8 cellular contexts compared by ENCODE assay signal in genomic region chr20:24991897-24992419, GRCh38. TPM values are rescaled to one million over a fixed set of nuclear protein-coding genes. Genes with fewer than 3 reads are reported as not detected.
A peak's percentile ranks its signal among the peaks of the same experiment; 100 is the strongest.
DNase-seq lines count a peak whose midpoint lies in the region; ATAC-seq and TF ChIP-seq lines count a peak whose summit lies in the region.

No MANE protein-coding gene starts in this region.

- no peak overlapping the region for H3K18ac ChIP-seq in mesendoderm (ENCODE audit: low read length)

- DNase-seq in A673 (ENCODE audit: low spot score), result peak; percentile 32
- DNase-seq in PC-9, result no peak
- peak; percentile 72 for DNase-seq in coronary artery (ENCODE audit: low spot score)
- peak; percentile 30 for DNase-seq in mesendoderm
- peak in 1 of 2 donors; percentile 30 for DNase-seq in uterus
- no peak for DNase-seq in NCI-H1436 treated with DMSO at 0.1 percent for 48 hours (lab: John Stamatoyannopoulos, UW)

- WGBS in mesendoderm (ENCODE audit: extremely low coverage, insufficient coverage, low lambda C conversion rate), result no CpG with 5 or more reads among the region's 32 CpGs

- peak overlapping the region; percentile 85 for H3K23ac ChIP-seq in mesendoderm (ENCODE audit: low read length)

- no peaks in the 10 kb centered on the region for H3K9me3 ChIP-seq in A673 (ENCODE audit: low read depth, low read length, poor library complexity, severe bottlenecking)
- no peaks in the 10 kb centered on the region for H3K9me3 ChIP-seq in PC-9 (ENCODE audit: insufficient read depth, low read depth)
- no peaks in the 10 kb centered on the region for H3K9me3 ChIP-seq in uterus

- no peak for TF ChIP-seq POLR2A in uterus (IDR thresholded peaks at IDR 0.05)

- no peak overlapping the region for H2BK15ac ChIP-seq in mesendoderm (replicated peaks; ENCODE audit: low read depth)

- H3K79me2 ChIP-seq in PC-9 (ENCODE audit: low read depth), result peaks cover 49% of the 10 kb centered on the region
- H3K79me2 ChIP-seq in mesendoderm (ENCODE audit: control insufficient read depth, insufficient read depth, low read length), result peaks cover 13% of the 10 kb centered on the region

- no peaks in the 10 kb centered on the region for H3K9me2 ChIP-seq in PC-9 (ENCODE audit: insufficient read depth)

- peak overlapping the region; percentile 92 for H3K9ac ChIP-seq in mesendoderm (ENCODE audit: low read length)

- H3K36me3 ChIP-seq in A673 (ENCODE audit: insufficient read depth, low read length, poor library complexity, severe bottlenecking) (no peaks in the 10 kb centered on the region), PC-9 (ENCODE audit: low read depth) (no peaks in the 10 kb centered on the region), mesendoderm (ENCODE audit: control insufficient read depth, insufficient read depth, low read length) (no peaks in the 10 kb centered on the region), uterus (no peaks in the 10 kb centered on the region)

- no peaks in the 10 kb centered on the region for H3K27me3 ChIP-seq in A673 (replicated peaks; ENCODE audit: insufficient read depth, low read depth, low read length, poor library complexity)
- H3K27me3 ChIP-seq in PC-9 (ENCODE audit: insufficient read depth, low read depth), result no peaks in the 10 kb centered on the region
- H3K27me3 ChIP-seq in mesendoderm (ENCODE audit: insufficient read depth, low read length, poor library complexity), result no peaks in the 10 kb centered on the region
- H3K27me3 ChIP-seq in uterus, result no peaks in the 10 kb centered on the region

- H2AFZ ChIP-seq in PC-9, result peak overlapping the region; percentile 96

- H2AK5ac ChIP-seq in mesendoderm (ENCODE audit: low read length), result no peak overlapping the region

- H3K56ac ChIP-seq in mesendoderm (ENCODE audit: low read length), result peak overlapping the region; percentile 99

- TF ChIP-seq CTCF in A673 (conservative IDR thresholded peaks at IDR 0.05; ENCODE audit: low read depth, low read length) (no peak), PC-9 (conservative IDR thresholded peaks at IDR 0.05) (no peak), coronary artery (IDR thresholded peaks at IDR 0.05) (no peak), uterus (IDR thresholded peaks at IDR 0.05) (no peak)

- H3K4me1 ChIP-seq in A673 (ENCODE audit: insufficient read depth, low read length, poor library complexity, severe bottlenecking) (peaks cover 18% of the 10 kb centered on the region), PC-9 (replicated peaks; ENCODE audit: insufficient read depth) (peaks cover 49% of the 10 kb centered on the region), mesendoderm (ENCODE audit: control insufficient read depth, low read depth, low read length) (no peaks in the 10 kb centered on the region), uterus (peaks cover 0 to 13% of the 10 kb centered on the region in 2 donors)

- no peaks in the 10 kb centered on the region for H4K20me1 ChIP-seq in PC-9 (ENCODE audit: insufficient read depth)

- H3K4me2 ChIP-seq in PC-9, result peak overlapping the region; percentile 92
- peak overlapping the region; percentile 80 for H3K4me2 ChIP-seq in mesendoderm (ENCODE audit: low read length)

- H3K27ac ChIP-seq in A673 (ENCODE audit: low read depth, low read length, poor library complexity, severe bottlenecking) (peak overlapping the region; percentile 85), PC-9 (no peak overlapping the region), coronary artery (peak overlapping the region; percentile 94), mesendoderm (ENCODE audit: low read depth, low read length) (no peak overlapping the region), uterus (peak overlapping the region; percentile 90 to 94)

- POLR2A ChIA-PET in A673 (lab: Charles Lee; ENCODE audit: low non-redundant PET) (no interaction called here), PC-9 (lab: Charles Lee; ENCODE audit: unreplicated experiment) (interaction anchor here (0.6 kb wide), 2 partner anchors 18 to 499 kb away, joined by 3 read pairs; no protein-coding TSS in a partner anchor)

- CTCF ChIA-PET in A673 (lab: Charles Lee) (no interaction called here), PC-9 (lab: Charles Lee) (no interaction called here)

- H4K8ac ChIP-seq in mesendoderm (ENCODE audit: low read depth, low read length), result no peak overlapping the region

- intact Hi-C loops in A673 (cut with micrococcal nuclease; ENCODE audit: unreplicated experiment), result loop anchor here (5.0 to 10.0 kb wide), 2 partner anchors 205 to 233 kb away; partner anchors contain the start of gene ENTPD6
- intact Hi-C loops in PC-9 (cut with micrococcal nuclease; ENCODE audit: unreplicated experiment), result loop anchor here (1.0 to 10.0 kb wide), 8 partner anchors 62 to 1210 kb away; partner anchors contain the start of genes ENTPD6, NANP and ZNF337
- intact Hi-C loops in uterus (cut with DNase I; ENCODE audit: low total_unique reads), result loop anchor here (10.0 kb wide), 1 partner anchor 403 kb away; the partner anchor contains the start of gene ABHD12

- H2BK5ac ChIP-seq in mesendoderm (ENCODE audit: low read length), result no peak overlapping the region

- H3K79me1 ChIP-seq in mesendoderm (ENCODE audit: low read length), result peaks cover 16% of the 10 kb centered on the region

- ATAC-seq in GM18499 (IDR thresholded peaks at IDR 0.05; ENCODE audit: insufficient read depth, unreplicated experiment) (peak; percentile 14), HG02938 (IDR thresholded peaks at IDR 0.05; ENCODE audit: unreplicated experiment) (peak; percentile 31)

- BruUV-seq in A673 (replicated peaks; lab: Mats Ljungman, UMichigan), result no TSS peak
- no TSS peak for BruUV-seq in PC-9 (replicated peaks; lab: Mats Ljungman, UMichigan)

- no peak overlapping the region for H3K4ac ChIP-seq in mesendoderm (ENCODE audit: low read depth, low read length)

- peak overlapping the region; percentile 92 for H3K4me3 ChIP-seq in A673 (ENCODE audit: low read depth, low read length, poor library complexity, severe bottlenecking)
- H3K4me3 ChIP-seq in PC-9, result peak overlapping the region; percentile 71
- peak overlapping the region; percentile 80 for H3K4me3 ChIP-seq in coronary artery
- peak overlapping the region; percentile 93 for H3K4me3 ChIP-seq in mesendoderm (ENCODE audit: low read length)
- peak overlapping the region; percentile 75 to 94 for H3K4me3 ChIP-seq in uterus

- peaks cover 6% of the 10 kb centered on the region; the same call in 1 of the 2 replicates for H3F3A ChIP-seq in PC-9 (ENCODE audit: insufficient read depth, low read depth)

- no peak overlapping the region for H4K5ac ChIP-seq in mesendoderm (ENCODE audit: low read length)

- H2BK120ac ChIP-seq in mesendoderm (ENCODE audit: low read depth, low read length), result no peak overlapping the region

RNA-seq across cellular contexts. Expression of gene APMAP, which starts 0.6 kb away (rescaled TPM):
- 67.9 and 70.3 TPM in 2 replicates for total RNA-seq in A673 (2021)
- 96.6 and 103 TPM in 2 replicates for total RNA-seq in PC-9 (2021)
- 39.6 TPM for polyA plus RNA-seq in mesendoderm (2013, experiment 1 of 2)
- 38.0 TPM for polyA plus RNA-seq in mesendoderm (2013, experiment 2 of 2)
- total RNA-seq in uterus, result 10 to 100 TPM; 18.8 to 78.7 (median 57.7) TPM

RNA-seq across cellular contexts. Expression of gene CST7, which starts 42.9 kb away (rescaled TPM):
- total RNA-seq in A673 (2021) (not detected in 2 replicates), PC-9 (2021) (not detected in 2 replicates), uterus (1 to 10 TPM in 2 of 4 donors, under 1 TPM in 1, not detected in 1; 0.97 to 1.8 (median 1.2) TPM)
- polyA plus RNA-seq in mesendoderm (2013, experiment 1 of 2), result not detected
- not detected for polyA plus RNA-seq in mesendoderm (2013, experiment 2 of 2)

Comparison
In these comparisons a context has a peak if more than half of its experiments do, and no peak if none do; other contexts are left out.
1. DNase-seq: peak in A673 (single experiment), coronary artery (single experiment) and mesendoderm (single experiment); none in PC-9 (0 of 2) and NCI-H1436 treated with DMSO at 0.1 percent for 48 hours (single experiment).
2. H3K27ac ChIP-seq: peak in A673 (single experiment), coronary artery (2 of 2) and uterus (2 of 2); none in PC-9 (single experiment) and mesendoderm (single experiment).
3. Peak in every context shown above with its lines, with median percentiles within 50 percentile points of each other: H3K4me3 ChIP-seq.